1 cellular context compared by ENCODE assay signal in the genomic region with DNA sequence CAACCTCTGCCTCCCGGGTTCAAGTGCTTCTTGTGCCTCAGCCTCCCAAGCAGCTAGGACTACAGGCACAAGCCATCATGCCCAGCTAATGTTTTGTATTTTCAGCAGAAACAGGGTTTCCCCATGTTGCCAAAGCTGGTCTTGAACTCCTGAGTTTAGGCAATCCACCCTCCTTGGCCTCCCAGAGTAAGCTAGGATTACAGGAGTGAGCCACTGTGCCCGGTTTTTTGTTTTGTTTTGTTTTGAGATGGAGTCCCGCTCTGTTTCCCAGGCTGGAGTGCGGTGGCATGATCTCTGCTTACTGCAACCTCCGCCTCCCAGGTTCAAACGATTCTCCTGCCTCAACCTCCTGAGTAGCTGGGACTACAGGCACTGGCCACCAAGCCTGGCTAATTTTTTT.
TF ChIP-seq lines count a peak whose summit lies in the region.

No MANE protein-coding gene starts in this region.

TF ChIP-seq in GM12878, 131 proteins besides CTCF, POLR2A, EP300 and RAD21:
- TF ChIP-seq, protein P1, sequence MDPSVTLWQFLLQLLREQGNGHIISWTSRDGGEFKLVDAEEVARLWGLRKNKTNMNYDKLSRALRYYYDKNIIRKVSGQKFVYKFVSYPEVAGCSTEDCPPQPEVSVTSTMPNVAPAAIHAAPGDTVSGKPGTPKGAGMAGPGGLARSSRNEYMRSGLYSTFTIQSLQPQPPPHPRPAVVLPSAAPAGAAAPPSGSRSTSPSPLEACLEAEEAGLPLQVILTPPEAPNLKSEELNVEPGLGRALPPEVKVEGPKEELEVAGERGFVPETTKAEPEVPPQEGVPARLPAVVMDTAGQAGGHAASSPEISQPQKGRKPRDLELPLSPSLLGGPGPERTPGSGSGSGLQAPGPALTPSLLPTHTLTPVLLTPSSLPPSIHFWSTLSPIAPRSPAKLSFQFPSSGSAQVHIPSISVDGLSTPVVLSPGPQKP (IDR thresholded peaks at IDR 0.05; ENCODE audit: low read depth, low read length): no peak
- TF ChIP-seq, protein P2, sequence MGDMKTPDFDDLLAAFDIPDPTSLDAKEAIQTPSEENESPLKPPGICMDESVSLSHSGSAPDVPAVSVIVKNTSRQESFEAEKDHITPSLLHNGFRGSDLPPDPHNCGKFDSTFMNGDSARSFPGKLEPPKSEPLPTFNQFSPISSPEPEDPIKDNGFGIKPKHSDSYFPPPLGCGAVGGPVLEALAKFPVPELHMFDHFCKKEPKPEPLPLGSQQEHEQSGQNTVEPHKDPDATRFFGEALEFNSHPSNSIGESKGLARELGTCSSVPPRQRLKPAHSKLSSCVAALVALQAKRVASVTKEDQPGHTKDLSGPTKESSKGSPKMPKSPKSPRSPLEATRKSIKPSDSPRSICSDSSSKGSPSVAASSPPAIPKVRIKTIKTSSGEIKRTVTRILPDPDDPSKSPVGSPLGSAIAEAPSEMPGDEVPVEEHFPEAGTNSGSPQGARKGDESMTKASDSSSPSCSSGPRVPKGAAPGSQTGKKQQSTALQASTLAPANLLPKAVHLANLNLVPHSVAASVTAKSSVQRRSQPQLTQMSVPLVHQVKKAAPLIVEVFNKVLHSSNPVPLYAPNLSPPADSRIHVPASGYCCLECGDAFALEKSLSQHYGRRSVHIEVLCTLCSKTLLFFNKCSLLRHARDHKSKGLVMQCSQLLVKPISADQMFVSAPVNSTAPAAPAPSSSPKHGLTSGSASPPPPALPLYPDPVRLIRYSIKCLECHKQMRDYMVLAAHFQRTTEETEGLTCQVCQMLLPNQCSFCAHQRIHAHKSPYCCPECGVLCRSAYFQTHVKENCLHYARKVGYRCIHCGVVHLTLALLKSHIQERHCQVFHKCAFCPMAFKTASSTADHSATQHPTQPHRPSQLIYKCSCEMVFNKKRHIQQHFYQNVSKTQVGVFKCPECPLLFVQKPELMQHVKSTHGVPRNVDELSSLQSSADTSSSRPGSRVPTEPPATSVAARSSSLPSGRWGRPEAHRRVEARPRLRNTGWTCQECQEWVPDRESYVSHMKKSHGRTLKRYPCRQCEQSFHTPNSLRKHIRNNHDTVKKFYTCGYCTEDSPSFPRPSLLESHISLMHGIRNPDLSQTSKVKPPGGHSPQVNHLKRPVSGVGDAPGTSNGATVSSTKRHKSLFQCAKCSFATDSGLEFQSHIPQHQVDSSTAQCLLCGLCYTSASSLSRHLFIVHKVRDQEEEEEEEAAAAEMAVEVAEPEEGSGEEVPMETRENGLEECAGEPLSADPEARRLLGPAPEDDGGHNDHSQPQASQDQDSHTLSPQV (IDR thresholded peaks at IDR 0.05): no peak
- TF ChIP-seq NRF1 (conservative IDR thresholded peaks at IDR 0.05; ENCODE audit: low read depth, low read length): no peak
- TF ChIP-seq NR2C1 (IDR thresholded peaks at IDR 0.05): no peak
- TF ChIP-seq DPF2 (IDR thresholded peaks at IDR 0.05): no peak
- TF ChIP-seq TBL1XR1 (IDR thresholded peaks at IDR 0.05; ENCODE audit: low read depth, low read length): no peak
- TF ChIP-seq POLR2AphosphoS5 (IDR thresholded peaks at IDR 0.05; ENCODE audit: low read length): no peak
- TF ChIP-seq CREB1 (IDR thresholded peaks at IDR 0.05; ENCODE audit: low read depth): no peak
- TF ChIP-seq, protein P3, sequence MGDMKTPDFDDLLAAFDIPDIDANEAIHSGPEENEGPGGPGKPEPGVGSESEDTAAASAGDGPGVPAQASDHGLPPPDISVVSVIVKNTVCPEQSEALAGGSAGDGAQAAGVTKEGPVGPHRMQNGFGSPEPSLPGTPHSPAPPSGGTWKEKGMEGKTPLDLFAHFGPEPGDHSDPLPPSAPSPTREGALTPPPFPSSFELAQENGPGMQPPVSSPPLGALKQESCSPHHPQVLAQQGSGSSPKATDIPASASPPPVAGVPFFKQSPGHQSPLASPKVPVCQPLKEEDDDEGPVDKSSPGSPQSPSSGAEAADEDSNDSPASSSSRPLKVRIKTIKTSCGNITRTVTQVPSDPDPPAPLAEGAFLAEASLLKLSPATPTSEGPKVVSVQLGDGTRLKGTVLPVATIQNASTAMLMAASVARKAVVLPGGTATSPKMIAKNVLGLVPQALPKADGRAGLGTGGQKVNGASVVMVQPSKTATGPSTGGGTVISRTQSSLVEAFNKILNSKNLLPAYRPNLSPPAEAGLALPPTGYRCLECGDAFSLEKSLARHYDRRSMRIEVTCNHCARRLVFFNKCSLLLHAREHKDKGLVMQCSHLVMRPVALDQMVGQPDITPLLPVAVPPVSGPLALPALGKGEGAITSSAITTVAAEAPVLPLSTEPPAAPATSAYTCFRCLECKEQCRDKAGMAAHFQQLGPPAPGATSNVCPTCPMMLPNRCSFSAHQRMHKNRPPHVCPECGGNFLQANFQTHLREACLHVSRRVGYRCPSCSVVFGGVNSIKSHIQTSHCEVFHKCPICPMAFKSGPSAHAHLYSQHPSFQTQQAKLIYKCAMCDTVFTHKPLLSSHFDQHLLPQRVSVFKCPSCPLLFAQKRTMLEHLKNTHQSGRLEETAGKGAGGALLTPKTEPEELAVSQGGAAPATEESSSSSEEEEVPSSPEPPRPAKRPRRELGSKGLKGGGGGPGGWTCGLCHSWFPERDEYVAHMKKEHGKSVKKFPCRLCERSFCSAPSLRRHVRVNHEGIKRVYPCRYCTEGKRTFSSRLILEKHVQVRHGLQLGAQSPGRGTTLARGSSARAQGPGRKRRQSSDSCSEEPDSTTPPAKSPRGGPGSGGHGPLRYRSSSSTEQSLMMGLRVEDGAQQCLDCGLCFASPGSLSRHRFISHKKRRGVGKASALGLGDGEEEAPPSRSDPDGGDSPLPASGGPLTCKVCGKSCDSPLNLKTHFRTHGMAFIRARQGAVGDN (IDR thresholded peaks at IDR 0.05): no peak
- TF ChIP-seq, protein P4, sequence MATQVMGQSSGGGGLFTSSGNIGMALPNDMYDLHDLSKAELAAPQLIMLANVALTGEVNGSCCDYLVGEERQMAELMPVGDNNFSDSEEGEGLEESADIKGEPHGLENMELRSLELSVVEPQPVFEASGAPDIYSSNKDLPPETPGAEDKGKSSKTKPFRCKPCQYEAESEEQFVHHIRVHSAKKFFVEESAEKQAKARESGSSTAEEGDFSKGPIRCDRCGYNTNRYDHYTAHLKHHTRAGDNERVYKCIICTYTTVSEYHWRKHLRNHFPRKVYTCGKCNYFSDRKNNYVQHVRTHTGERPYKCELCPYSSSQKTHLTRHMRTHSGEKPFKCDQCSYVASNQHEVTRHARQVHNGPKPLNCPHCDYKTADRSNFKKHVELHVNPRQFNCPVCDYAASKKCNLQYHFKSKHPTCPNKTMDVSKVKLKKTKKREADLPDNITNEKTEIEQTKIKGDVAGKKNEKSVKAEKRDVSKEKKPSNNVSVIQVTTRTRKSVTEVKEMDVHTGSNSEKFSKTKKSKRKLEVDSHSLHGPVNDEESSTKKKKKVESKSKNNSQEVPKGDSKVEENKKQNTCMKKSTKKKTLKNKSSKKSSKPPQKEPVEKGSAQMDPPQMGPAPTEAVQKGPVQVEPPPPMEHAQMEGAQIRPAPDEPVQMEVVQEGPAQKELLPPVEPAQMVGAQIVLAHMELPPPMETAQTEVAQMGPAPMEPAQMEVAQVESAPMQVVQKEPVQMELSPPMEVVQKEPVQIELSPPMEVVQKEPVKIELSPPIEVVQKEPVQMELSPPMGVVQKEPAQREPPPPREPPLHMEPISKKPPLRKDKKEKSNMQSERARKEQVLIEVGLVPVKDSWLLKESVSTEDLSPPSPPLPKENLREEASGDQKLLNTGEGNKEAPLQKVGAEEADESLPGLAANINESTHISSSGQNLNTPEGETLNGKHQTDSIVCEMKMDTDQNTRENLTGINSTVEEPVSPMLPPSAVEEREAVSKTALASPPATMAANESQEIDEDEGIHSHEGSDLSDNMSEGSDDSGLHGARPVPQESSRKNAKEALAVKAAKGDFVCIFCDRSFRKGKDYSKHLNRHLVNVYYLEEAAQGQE (IDR thresholded peaks at IDR 0.05; ENCODE audit: low read depth, low read length): no peak
- no peak for TF ChIP-seq BMI1 (IDR thresholded peaks at IDR 0.05; ENCODE audit: borderline replicate concordance)
- no peak for TF ChIP-seq RBBP5 (conservative IDR thresholded peaks at IDR 0.05)
- TF ChIP-seq ZNF274 (IDR thresholded peaks at IDR 0.05; ENCODE audit: insufficient read depth, insufficient read length): no peak
- no peak for TF ChIP-seq FOS (IDR thresholded peaks at IDR 0.05; ENCODE audit: borderline replicate concordance, extremely low read depth, insufficient read length)
- TF ChIP-seq, protein P5, sequence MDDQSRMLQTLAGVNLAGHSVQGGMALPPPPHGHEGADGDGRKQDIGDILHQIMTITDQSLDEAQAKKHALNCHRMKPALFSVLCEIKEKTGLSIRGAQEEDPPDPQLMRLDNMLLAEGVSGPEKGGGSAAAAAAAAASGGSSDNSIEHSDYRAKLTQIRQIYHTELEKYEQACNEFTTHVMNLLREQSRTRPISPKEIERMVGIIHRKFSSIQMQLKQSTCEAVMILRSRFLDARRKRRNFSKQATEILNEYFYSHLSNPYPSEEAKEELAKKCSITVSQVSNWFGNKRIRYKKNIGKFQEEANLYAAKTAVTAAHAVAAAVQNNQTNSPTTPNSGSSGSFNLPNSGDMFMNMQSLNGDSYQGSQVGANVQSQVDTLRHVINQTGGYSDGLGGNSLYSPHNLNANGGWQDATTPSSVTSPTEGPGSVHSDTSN (IDR thresholded peaks at IDR 0.05; ENCODE audit: insufficient replicate concordance, low read depth, low read length): no peak
- TF ChIP-seq CHD4 (IDR thresholded peaks at IDR 0.05): no peak
- no peak for TF ChIP-seq MTA3 (IDR thresholded peaks at IDR 0.05; ENCODE audit: borderline replicate concordance, low read length)
- no peak for TF ChIP-seq HDAC6 (IDR thresholded peaks at IDR 0.05; ENCODE audit: unreplicated experiment)
- no peak for TF ChIP-seq LARP7 (IDR thresholded peaks at IDR 0.05)
